Comparison of ENCODE assay signal across 16 cellular contexts in the genomic region with DNA sequence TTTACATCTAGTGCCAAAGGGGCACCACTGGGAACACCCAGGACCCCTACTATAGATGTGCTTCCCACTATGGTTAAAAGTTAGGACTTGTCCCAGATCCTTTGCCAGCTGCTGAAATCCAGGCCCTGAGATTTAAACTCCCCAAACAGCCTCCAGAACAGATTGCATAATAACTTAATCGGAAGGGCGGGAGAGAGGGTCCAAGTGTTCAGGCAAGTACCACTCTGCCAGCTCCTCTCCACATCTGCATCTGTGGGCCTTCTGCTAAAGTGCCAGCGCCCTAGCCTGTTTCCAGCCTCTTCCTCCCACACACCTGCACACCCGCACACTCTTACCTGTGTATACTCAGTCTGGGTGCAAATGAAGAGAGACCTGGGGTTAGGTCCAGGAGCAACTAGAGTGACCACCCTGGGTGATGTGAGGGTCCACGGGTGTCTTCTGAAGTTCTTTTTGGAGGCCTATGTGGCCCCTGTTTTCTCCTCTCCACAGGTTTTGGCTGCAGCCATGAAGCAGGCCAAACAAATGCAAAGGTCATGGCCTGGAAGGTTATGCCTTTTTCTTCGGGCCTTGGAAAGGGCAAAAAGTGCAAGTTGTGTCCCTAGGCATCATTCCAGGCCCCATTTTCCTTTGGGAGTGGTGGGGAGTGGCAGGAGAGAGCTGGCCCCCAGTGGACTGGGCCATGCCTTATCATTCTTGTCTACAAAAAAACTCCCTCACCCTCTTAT. TPM values are rescaled to one million over a fixed set of nuclear protein-coding genes. Genes with fewer than 3 reads are reported as not detected.
DNase-seq lines count a peak whose midpoint lies in the region; TF ChIP-seq lines count a peak whose summit lies in the region.
"Had no signal": no experiment of that assay in that cellular context is flagged by ENCODE, and none has a peak within 500 bp of the region (broad histone marks: within the 10 kb centered on the region; RNA-seq: fewer than 3 reads in every experiment).

No MANE protein-coding gene starts in this region.

- H3K27ac Mint-ChIP-seq in nephron progenitor cell (peak overlapping the region; percentile 81), type B pancreatic cell (peak overlapping the region; percentile 55)
- H3K27ac Mint-ChIP-seq: CD8-positive, alpha-beta memory T cell; T-cell had no signal

- peak overlapping the region; percentile 81 for H3K9ac ChIP-seq in adipocyte (ENCODE audit: low read length)

- H3K4me1 Mint-ChIP-seq in nephron progenitor cell (peaks cover 98% of the 10 kb centered on the region), type B pancreatic cell (ENCODE audit: unreplicated experiment) (peaks cover 66% of the 10 kb centered on the region)
- H3K4me1 Mint-ChIP-seq: CD8-positive, alpha-beta memory T cell; central memory CD8-positive, alpha-beta T cell; T-cell had no signal

- DNase-seq in adipocyte (ENCODE audit: low read depth) = peak; percentile 63
- peak; percentile 60 for DNase-seq in fibroblast of villous mesenchyme (ENCODE audit: low read depth)
- no peak for DNase-seq in nephron progenitor cell
- no peak for DNase-seq in type B pancreatic cell (ENCODE audit: extremely low spot score, unreplicated experiment)
- DNase-seq in SJCRH30 = no peak
- no peak for DNase-seq in NCI-H1417 (lab: John Stamatoyannopoulos, UW)
- DNase-seq in HCEC 1CT = no peak
- DNase-seq: activated CD4-positive, alpha-beta T cell treated with anti-CD3 and anti-CD28 coated beads, Interleukin-2, amount 50 U/mL, for 1 hour; CD8-positive, alpha-beta memory T cell; erythroblast; NCI-H2171; occipital lobe; stimulated activated CD4-positive, alpha-beta T cell treated with anti-CD3 and anti-CD28 coated beads, Interleukin-2, amount 100 ng/mL, for 48 hours; stimulated activated naive CD4-positive, alpha-beta T cell treated with Interleukin-2 at 50 U/mL for 16 hours; T-cell had no signal

- H3K36me3 Mint-ChIP-seq in nephron progenitor cell (ENCODE audit: low read depth) (peaks cover 8% of the 10 kb centered on the region), type B pancreatic cell (no peaks in the 10 kb centered on the region)
- H3K36me3 Mint-ChIP-seq: CD8-positive, alpha-beta memory T cell; T-cell had no signal

- no peaks in the 10 kb centered on the region for H3K27me3 Mint-ChIP-seq in nephron progenitor cell (ENCODE audit: low read depth, poor library complexity)
- H3K27me3 Mint-ChIP-seq in type B pancreatic cell = no peaks in the 10 kb centered on the region

- H3K4me3 ChIP-seq in adipocyte (ENCODE audit: low read length) (peak overlapping the region; percentile 39), fibroblast of villous mesenchyme (ENCODE audit: low read depth, low read length) (no peak overlapping the region), SJCRH30 (no peak overlapping the region)

- H3K4me1 ChIP-seq in adipocyte (ENCODE audit: control insufficient read depth, insufficient read depth, low read length) (peaks cover 89% of the 10 kb centered on the region), SJCRH30 (peaks cover 48% of the 10 kb centered on the region)

- peaks cover 13% of the 10 kb centered on the region for H3K36me3 ChIP-seq in adipocyte (ENCODE audit: control insufficient read depth, insufficient read depth, low read length, severe bottlenecking)
- H3K36me3 ChIP-seq in SJCRH30 = no peaks in the 10 kb centered on the region

- H3K9me3 ChIP-seq in adipocyte (ENCODE audit: control insufficient read depth, low read length) (no peaks in the 10 kb centered on the region), SJCRH30 (replicated peaks) (no peaks in the 10 kb centered on the region)

- H3K9me3 Mint-ChIP-seq in nephron progenitor cell (no peaks in the 10 kb centered on the region), type B pancreatic cell (no peaks in the 10 kb centered on the region)
- H3K9me3 Mint-ChIP-seq: central memory CD8-positive, alpha-beta T cell; T-cell had no signal

- H3K27ac ChIP-seq in SJCRH30 = no peak overlapping the region

- H3K4me3 Mint-ChIP-seq in nephron progenitor cell (no peak overlapping the region), type B pancreatic cell (no peak overlapping the region)
- H3K4me3 Mint-ChIP-seq: CD8-positive, alpha-beta memory T cell; central memory CD8-positive, alpha-beta T cell; T-cell had no signal

- TF ChIP-seq CTCF in fibroblast of villous mesenchyme (IDR thresholded peaks at IDR 0.05; ENCODE audit: insufficient read depth, low read depth, low read length) (no peak), nephron progenitor cell (IDR thresholded peaks at IDR 0.05) (no peak), type B pancreatic cell (conservative IDR thresholded peaks at IDR 0.05) (no peak)

- no peaks in the 10 kb centered on the region for H3K27me3 ChIP-seq in adipocyte (replicated peaks; ENCODE audit: control insufficient read depth, insufficient read depth, low read length)
- H3K27me3 ChIP-seq in SJCRH30 = no peaks in the 10 kb centered on the region

RNA-seq across cellular contexts. Expression of a gene that starts 29.3 kb away (rescaled TPM):
- 120 TPM in 2 replicates for total RNA-seq in fibroblast of villous mesenchyme
- 15.0 and 51.6 TPM in 2 replicates for total RNA-seq in type B pancreatic cell (ENCODE audit: low replicate concordance)
- 26.3 and 26.4 TPM in 2 replicates for total RNA-seq in SJCRH30 (2014; rRNA removed; shearing (Covaris generic))

Comparison
In these comparisons a context has a peak if more than half of its experiments do, and no peak if none do; other contexts are left out.
1. DNase-seq: peak in adipocyte (single experiment) and fibroblast of villous mesenchyme (single experiment); none in nephron progenitor cell (single experiment), type B pancreatic cell (single experiment), SJCRH30 (0 of 2), NCI-H1417 (0 of 3) and HCEC 1CT (single experiment).